In genomic region chr2:42328148-42328833, GRCh38 we compare ENCODE assay signal across 9 cellular contexts. TPM values are rescaled to one million over a fixed set of nuclear protein-coding genes. Genes with fewer than 3 reads are reported as not detected.
A peak's percentile ranks its signal among the peaks of the same experiment; 100 is the strongest.
DNase-seq lines count a peak whose midpoint lies in the region; ATAC-seq and TF ChIP-seq lines count a peak whose summit lies in the region.
"Had no signal": no experiment of that assay in that cellular context is flagged by ENCODE, and none has a peak within 500 bp of the region (broad histone marks: within the 10 kb centered on the region; RNA-seq: fewer than 3 reads in every experiment).

No MANE protein-coding gene starts in this region.

- H2BK120ac ChIP-seq in mesendoderm (ENCODE audit: low read depth, low read length): no peak overlapping the region

- no peak overlapping the region for H3K18ac ChIP-seq in mesendoderm (ENCODE audit: low read length)

- H2AK5ac ChIP-seq in mesendoderm (ENCODE audit: low read length): no peak overlapping the region

- H3K9me3 Mint-ChIP-seq in natural killer cell: no peaks in the 10 kb centered on the region
- H3K9me3 Mint-ChIP-seq in natural killer cell treated with Interleukin-12 subunit alpha and Interleukin-12 subunit beta and Interleukin-15 and Interleukin-18, amount 100 ng/mL, for 72 hours: no peaks in the 10 kb centered on the region
- no peaks in the 10 kb centered on the region for H3K9me3 Mint-ChIP-seq in central memory CD8-positive, alpha-beta T cell
- H3K9me3 Mint-ChIP-seq: dendritic cell treated with granulocyte-macrophage colony-stimulating factor and Interleukin-4, amounts not matched to agents 40 ng/mL and 50 ng/mL, for 4 days had no signal

- no peaks in the 10 kb centered on the region for H3K79me1 ChIP-seq in mesendoderm (ENCODE audit: low read length)

- H2AFZ ChIP-seq in osteoblast (ENCODE audit: low read length): no peak overlapping the region

- no peak overlapping the region for H2BK5ac ChIP-seq in mesendoderm (ENCODE audit: low read length)

- H3K36me3 ChIP-seq in osteoblast (ENCODE audit: insufficient read depth, low read length) (peaks cover 66% of the 10 kb centered on the region), mesendoderm (ENCODE audit: control insufficient read depth, insufficient read depth, low read length) (peaks cover 13% of the 10 kb centered on the region), colonic mucosa (no peaks in the 10 kb centered on the region)

- H3K56ac ChIP-seq in mesendoderm (ENCODE audit: low read length): no peak overlapping the region

- H3K9ac ChIP-seq in mesendoderm (ENCODE audit: low read length) (no peak overlapping the region), colonic mucosa (ENCODE audit: low read depth in 2 of 2, low read length in 2 of 2) (no peak overlapping the region)

- DNase-seq in natural killer cell (no peak), NCI-H82 (lab: John Stamatoyannopoulos, UW) (peak; percentile 16), osteoblast (ENCODE audit: insufficient read length, low spot score, missing footprints) (no peak), mesendoderm (no peak), colonic mucosa (no peak)
- no peak for DNase-seq in natural killer cell treated with Interleukin-12 subunit alpha and Interleukin-12 subunit beta and Interleukin-15 and Interleukin-18, amount 100 ng/mL, for 72 hours (ENCODE audit: low spot score)
- no peak for DNase-seq in central memory CD8-positive, alpha-beta T cell (ENCODE audit: low spot score in 2 of 2)

- H4K5ac ChIP-seq in mesendoderm (ENCODE audit: low read length): no peak overlapping the region

- peak; percentile 49 for TF ChIP-seq CTCF in natural killer cell (IDR thresholded peaks at IDR 0.05)
- TF ChIP-seq CTCF in osteoblast (IDR thresholded peaks at IDR 0.05; ENCODE audit: extremely low read depth, low read depth, low read length): peak; percentile 50
- TF ChIP-seq CTCF in colonic mucosa (IDR thresholded peaks at IDR 0.05): no peak

- H2BK15ac ChIP-seq in mesendoderm (replicated peaks; ENCODE audit: low read depth): no peak overlapping the region

- H3K4me1 Mint-ChIP-seq in natural killer cell: peaks cover 0 to 4% of the 10 kb centered on the region in 2 donors
- H3K4me1 Mint-ChIP-seq in natural killer cell treated with Interleukin-12 subunit alpha and Interleukin-12 subunit beta and Interleukin-15 and Interleukin-18, amount 100 ng/mL, for 72 hours (ENCODE audit: low read depth in 2 of 2): peaks cover 0 to 3% of the 10 kb centered on the region in 2 donors
- H3K4me1 Mint-ChIP-seq in central memory CD8-positive, alpha-beta T cell: no peaks in the 10 kb centered on the region

- H3K4me3 ChIP-seq in osteoblast (ENCODE audit: insufficient read depth, low read length) (no peak overlapping the region), mesendoderm (ENCODE audit: low read length) (no peak overlapping the region), colonic mucosa (no peak overlapping the region)

- no CpG with 5 or more reads among the region's 3 CpGs for WGBS in mesendoderm (ENCODE audit: extremely low coverage, insufficient coverage, low lambda C conversion rate)

- no peak overlapping the region for H3K4me3 Mint-ChIP-seq in natural killer cell
- H3K4me3 Mint-ChIP-seq in natural killer cell treated with Interleukin-12 subunit alpha and Interleukin-12 subunit beta and Interleukin-15 and Interleukin-18, amount 100 ng/mL, for 72 hours: no peak overlapping the region
- no peak overlapping the region for H3K4me3 Mint-ChIP-seq in central memory CD8-positive, alpha-beta T cell
- H3K4me3 Mint-ChIP-seq: dendritic cell treated with granulocyte-macrophage colony-stimulating factor and Interleukin-4, amounts not matched to agents 40 ng/mL and 50 ng/mL, for 4 days had no signal

- no peak overlapping the region for H3K27ac ChIP-seq in osteoblast (ENCODE audit: low read depth, low read length)
- H3K27ac ChIP-seq in mesendoderm (ENCODE audit: low read depth, low read length): no peak overlapping the region
- no peak overlapping the region for H3K27ac ChIP-seq in colonic mucosa

- H3K36me3 Mint-ChIP-seq in natural killer cell: peaks cover 28% of the 10 kb centered on the region
- H3K36me3 Mint-ChIP-seq in natural killer cell treated with Interleukin-12 subunit alpha and Interleukin-12 subunit beta and Interleukin-15 and Interleukin-18, amount 100 ng/mL, for 72 hours: peaks cover 24% of the 10 kb centered on the region
- peaks cover 45% of the 10 kb centered on the region for H3K36me3 Mint-ChIP-seq in central memory CD8-positive, alpha-beta T cell (ENCODE audit: insufficient read depth)

- H3K4me1 ChIP-seq in osteoblast (ENCODE audit: insufficient read depth, low read length) (no peaks in the 10 kb centered on the region), mesendoderm (ENCODE audit: control insufficient read depth, low read depth, low read length) (no peaks in the 10 kb centered on the region), colonic mucosa (no peaks in the 10 kb centered on the region)

- no peak overlapping the region for H3K27ac Mint-ChIP-seq in natural killer cell
- no peak overlapping the region for H3K27ac Mint-ChIP-seq in natural killer cell treated with Interleukin-12 subunit alpha and Interleukin-12 subunit beta and Interleukin-15 and Interleukin-18, amount 100 ng/mL, for 72 hours
- H3K27ac Mint-ChIP-seq in central memory CD8-positive, alpha-beta T cell (ENCODE audit: low read depth): peak overlapping the region; percentile 38
- H3K27ac Mint-ChIP-seq: dendritic cell treated with granulocyte-macrophage colony-stimulating factor and Interleukin-4, amounts not matched to agents 40 ng/mL and 50 ng/mL, for 4 days had no signal

- H4K8ac ChIP-seq in mesendoderm (ENCODE audit: low read depth, low read length): no peak overlapping the region

- intact Hi-C loops in natural killer cell (cut with micrococcal nuclease) (loop anchor here (1.0 kb wide), 2 partner anchors 232 to 488 kb away; no protein-coding TSS in a partner anchor), colonic mucosa (cut with DNase I) (loop anchor here (10.0 kb wide), 1 partner anchor 473 kb away; no protein-coding TSS in a partner anchor)

- H3K79me2 ChIP-seq in osteoblast (ENCODE audit: insufficient read depth, low read length): no peaks in the 10 kb centered on the region
- H3K79me2 ChIP-seq in mesendoderm (ENCODE audit: control insufficient read depth, insufficient read depth, low read length): no peaks in the 10 kb centered on the region

- H3K27me3 ChIP-seq in osteoblast (ENCODE audit: insufficient read depth, low read length): no peaks in the 10 kb centered on the region
- H3K27me3 ChIP-seq in mesendoderm (ENCODE audit: insufficient read depth, low read length, poor library complexity): no peaks in the 10 kb centered on the region
- no peaks in the 10 kb centered on the region for H3K27me3 ChIP-seq in colonic mucosa

- H3K4me2 ChIP-seq in osteoblast (ENCODE audit: insufficient read depth, low read length) (no peak overlapping the region), mesendoderm (ENCODE audit: low read length) (no peak overlapping the region)

- ATAC-seq in natural killer cell: peak in 2 of 3 donors; percentile 52 to 53
- no peak for ATAC-seq in natural killer cell treated with Interleukin-12 subunit alpha and Interleukin-12 subunit beta and Interleukin-15 and Interleukin-18, amount 100 ng/mL, for 72 hours
- peak; percentile 54 for ATAC-seq in central memory CD8-positive, alpha-beta T cell (replicated peaks; ENCODE audit: extremely low read depth, poor library complexity, severe bottlenecking)
- ATAC-seq in GM21447 (IDR thresholded peaks at IDR 0.05; ENCODE audit: unreplicated experiment): no peak

- no peak overlapping the region for H3K23ac ChIP-seq in mesendoderm (ENCODE audit: low read length)

- no peaks in the 10 kb centered on the region for H3K9me3 ChIP-seq in osteoblast (ENCODE audit: low read depth, low read length)
- no peaks in the 10 kb centered on the region for H3K9me3 ChIP-seq in colonic mucosa

- H4K20me1 ChIP-seq in osteoblast (ENCODE audit: insufficient read depth, low read length): no peaks in the 10 kb centered on the region

- no peak overlapping the region for H3K4ac ChIP-seq in mesendoderm (ENCODE audit: low read depth, low read length)

- H3K27me3 Mint-ChIP-seq in natural killer cell (ENCODE audit: low read depth in 2 of 2): no peaks in the 10 kb centered on the region
- H3K27me3 Mint-ChIP-seq in natural killer cell treated with Interleukin-12 subunit alpha and Interleukin-12 subunit beta and Interleukin-15 and Interleukin-18, amount 100 ng/mL, for 72 hours: no peaks in the 10 kb centered on the region
- no peaks in the 10 kb centered on the region for H3K27me3 Mint-ChIP-seq in central memory CD8-positive, alpha-beta T cell
- H3K27me3 Mint-ChIP-seq: dendritic cell treated with granulocyte-macrophage colony-stimulating factor and Interleukin-4, amounts not matched to agents 40 ng/mL and 50 ng/mL, for 4 days had no signal

RNA-seq across cellular contexts. Expression of gene COX7A2L, which starts 32.7 kb away (rescaled TPM):
- 10 to 100 TPM; 45.8 to 59.1 (median 58.1) TPM for total RNA-seq in natural killer cell
- 100 to 1,000 TPM in 1 of 2 donors, 10 to 100 TPM in 1; 70.8 to 102 TPM for total RNA-seq in natural killer cell treated with Interleukin-12 subunit alpha and Interleukin-12 subunit beta and Interleukin-15 and Interleukin-18, amount 100 ng/mL, for 72 hours
- total RNA-seq in osteoblast: 215 and 237 TPM in 2 replicates
- 65.4 TPM for polyA plus RNA-seq in mesendoderm (2013, experiment 1 of 2)
- polyA plus RNA-seq in mesendoderm (2013, experiment 2 of 2): 64.9 TPM
- 100 to 1,000 TPM; 128 to 131 TPM for total RNA-seq in colonic mucosa

Comparison
In these comparisons a context has a peak if more than half of its experiments do, and no peak if none do; other contexts are left out.
1. ATAC-seq: peak in natural killer cell (2 of 3) and central memory CD8-positive, alpha-beta T cell (single experiment); none in natural killer cell treated with Interleukin-12 subunit alpha and Interleukin-12 subunit beta and Interleukin-15 and Interleukin-18, amount 100 ng/mL, for 72 hours (0 of 2) and GM21447 (single experiment).